In the genomic region with DNA sequence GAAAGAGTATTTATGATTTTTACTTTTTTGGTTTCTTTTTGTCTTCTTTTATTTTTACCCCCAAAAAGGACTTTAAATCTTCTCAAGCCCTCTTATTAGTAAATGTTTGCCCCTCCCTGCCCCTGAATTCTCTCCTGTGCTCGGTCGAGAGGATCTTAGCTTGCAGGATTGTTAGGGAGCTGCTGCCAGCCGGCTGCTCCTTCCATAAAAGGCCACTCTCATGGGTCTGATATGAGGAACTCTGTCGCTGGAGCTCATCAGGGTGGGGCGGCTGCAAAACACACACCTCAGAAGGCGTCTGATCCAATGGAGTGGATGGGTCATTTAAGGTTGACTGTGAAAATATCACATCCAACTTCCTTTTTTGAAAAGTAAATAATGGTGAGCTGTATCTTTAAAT, we compare ENCODE assay signal across 15 cellular contexts. TPM values are rescaled to one million over a fixed set of nuclear protein-coding genes. Genes with fewer than 3 reads are reported as not detected.
A peak's percentile ranks its signal among the peaks of the same experiment; 100 is the strongest.
DNase-seq lines count a peak whose midpoint lies in the region; FAIRE-seq and TF ChIP-seq lines count a peak whose summit lies in the region.
"Had no signal": no experiment of that assay in that cellular context is flagged by ENCODE, and none has a peak within 500 bp of the region (broad histone marks: within the 10 kb centered on the region; RNA-seq: fewer than 3 reads in every experiment).

No MANE protein-coding gene starts in this region.

- peak overlapping the region; percentile 19 for H3K9ac ChIP-seq in mucosa of stomach (ENCODE audit: low read length)

- FAIRE-seq in D721Med (lab: Jason Lieb, UNC) = no peak

- peak overlapping the region; percentile 65 for H3K27ac ChIP-seq in epithelial cell of prostate
- H3K27ac ChIP-seq: SJSA1 had no signal

- no peak for TF ChIP-seq CTCF in D721Med (IDR thresholded peaks at IDR 0.05; ENCODE audit: insufficient read depth, missing control alignments)

- H3K27me3 ChIP-seq in mucosa of stomach (ENCODE audit: control insufficient read depth, insufficient read depth, low read length) = no peaks in the 10 kb centered on the region
- H3K27me3 ChIP-seq: SJSA1 had no signal

- H3K9me3 ChIP-seq in mucosa of stomach (ENCODE audit: control insufficient read depth, low read length) = no peaks in the 10 kb centered on the region
- H3K9me3 ChIP-seq: SJSA1 had no signal

- H3K36me3 ChIP-seq in mucosa of stomach (ENCODE audit: control insufficient read depth, insufficient read depth, low read length) = peaks cover 12% of the 10 kb centered on the region

- no peak overlapping the region for H3K4me3 ChIP-seq in mucosa of stomach (ENCODE audit: low read length)
- H3K4me3 ChIP-seq: SJSA1 had no signal

- peaks cover 23% of the 10 kb centered on the region for H3K4me1 ChIP-seq in mucosa of stomach (ENCODE audit: control insufficient read depth, insufficient read depth, low read length)
- H3K4me1 ChIP-seq: SJSA1 had no signal

- peak; percentile 26 for DNase-seq in A172 (ENCODE audit: low spot score)
- peak; percentile 94 for DNase-seq in NCI-H2029 (lab: John Stamatoyannopoulos, UW)
- DNase-seq in epithelial cell of prostate (ENCODE audit: low read depth, low spot score) = no peak
- DNase-seq in putamen (ENCODE audit: low spot score) = no peak
- DNase-seq in D721Med (ENCODE audit: insufficient read length, low spot score) = no peak
- DNase-seq in NCI-H1092 treated with DMSO at 0.1 percent for 48 hours (lab: John Stamatoyannopoulos, UW) = no peak
- no peak for DNase-seq in NK-92 treated with Interleukin-12 subunit alpha and Interleukin-12 subunit beta, amount 100 ng/mL, for 24 hours (lab: John Stamatoyannopoulos, UW)
- DNase-seq: activated CD4-positive, alpha-beta T cell treated with anti-CD3 and anti-CD28 coated beads for 36 hours; AML-193; caudate nucleus; islet precursor cell; NCI-H226; stimulated activated CD4-positive, alpha-beta T cell treated with anti-CD3 and anti-CD28 coated beads, Interleukin-2, amount 100 ng/mL, for 48 hours had no signal

RNA-seq across cellular contexts. Expression of gene LTBR, which starts 8.5 kb away (rescaled TPM):
- not detected in 2 replicates for total RNA-seq in A172 (2014; rRNA removed; shearing (Covaris generic))

RNA-seq across cellular contexts. Expression of gene SCNN1A, which starts 17.1 kb away (rescaled TPM):
- total RNA-seq in A172 (2014; rRNA removed; shearing (Covaris generic)) = 0.07 and 2.9 TPM in 2 replicates

RNA-seq across cellular contexts. Expression of gene TNFRSF1A, which starts 50.6 kb away (rescaled TPM):
- 121 and 172 TPM in 2 replicates for total RNA-seq in A172 (2014; rRNA removed; shearing (Covaris generic))

RNA-seq across cellular contexts. Expression of gene CD27, which starts 52.3 kb away (rescaled TPM):
- not detected in 2 replicates for total RNA-seq in A172 (2014; rRNA removed; shearing (Covaris generic))
- total RNA-seq: SJSA1 had no signal

RNA-seq across cellular contexts. Expression of gene TAPBPL, which starts 59.3 kb away (rescaled TPM):
- 2.6 and 3.4 TPM in 2 replicates for total RNA-seq in A172 (2014; rRNA removed; shearing (Covaris generic))

Comparison
In these comparisons a context has a peak if more than half of its experiments do, and no peak if none do; other contexts are left out.
1. DNase-seq: peak in A172 (single experiment) and NCI-H2029 (single experiment); none in epithelial cell of prostate (single experiment), putamen (single experiment), D721Med (single experiment), NCI-H1092 treated with DMSO at 0.1 percent for 48 hours (single experiment) and NK-92 treated with Interleukin-12 subunit alpha and Interleukin-12 subunit beta, amount 100 ng/mL, for 24 hours (single experiment).